In the genomic region with DNA sequence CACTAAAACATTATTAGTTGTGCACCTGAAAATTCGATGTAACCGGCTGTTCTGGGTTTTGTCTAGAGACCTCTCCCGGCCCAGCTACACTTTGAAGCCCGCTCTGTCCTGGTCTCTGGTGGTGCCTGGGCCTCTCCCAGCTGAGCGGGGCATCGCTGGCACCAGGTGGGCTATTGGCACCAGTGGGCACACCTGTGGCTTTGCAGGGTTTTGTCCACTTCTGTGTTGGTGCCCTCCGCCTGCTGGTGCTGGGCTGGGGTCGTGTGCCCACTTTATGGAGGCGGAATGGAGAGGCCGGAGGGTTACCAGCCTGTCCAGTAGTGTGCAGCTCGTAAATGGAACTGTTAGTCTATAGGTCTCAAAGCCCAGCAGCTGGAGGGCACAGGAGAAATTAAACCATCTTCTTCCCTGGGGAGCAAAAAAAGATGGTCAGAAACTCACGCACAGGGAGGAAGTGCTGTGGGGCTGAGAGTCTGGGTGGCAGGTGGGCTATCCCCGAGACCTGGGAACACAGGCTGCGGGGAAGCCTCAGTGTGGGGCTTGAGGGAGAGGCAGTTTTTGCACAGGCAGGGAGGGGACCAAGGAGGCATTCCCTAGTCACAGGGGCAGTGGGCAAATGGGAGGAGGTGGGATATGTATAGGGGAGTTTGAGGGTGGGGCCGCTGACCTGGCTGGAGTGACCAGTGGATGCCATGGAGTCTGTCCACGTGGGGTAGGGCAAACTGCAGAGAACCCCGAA, we compare ENCODE assay signal across 12 cellular contexts. TPM values are rescaled to one million over a fixed set of nuclear protein-coding genes. Genes with fewer than 3 reads are reported as not detected.
DNase-seq lines count a peak whose midpoint lies in the region; ATAC-seq and TF ChIP-seq lines count a peak whose summit lies in the region.
"Had no signal": no experiment of that assay in that cellular context is flagged by ENCODE, and none has a peak within 500 bp of the region (broad histone marks: within the 10 kb centered on the region; RNA-seq: fewer than 3 reads in every experiment).

No MANE protein-coding gene starts in this region.

- in situ Hi-C loops in ACHN (cut with HindIII; ENCODE audit: low pct_ligation_motif_present, low pct_unique_long_range_greater_than_20kb, low sequenced_read_pairs): no loop called here

- no peak for ATAC-seq in heart right ventricle
- no peak for ATAC-seq in left cardiac atrium
- no peak for ATAC-seq in upper lobe of left lung (ENCODE audit: low FRiP score in 2 of 2)
- ATAC-seq: activated CD4-positive, CD25-positive, alpha-beta regulatory T cell treated with anti-CD3 and anti-CD28 coated beads, Interleukin-2, amount 50 U/mL, for 24 hours had no signal

- H3K36me3 Mint-ChIP-seq in endothelial cell (ENCODE audit: low read depth, unreplicated experiment) (peaks cover 8% of the 10 kb centered on the region), nephron (ENCODE audit: low read depth) (peaks cover 15% of the 10 kb centered on the region)

- H3K27me3 ChIP-seq in heart right ventricle (no peaks in the 10 kb centered on the region), upper lobe of left lung (no peaks in the 10 kb centered on the region)

- TF ChIP-seq CTCF in heart right ventricle (IDR thresholded peaks at IDR 0.05) (no peak), endothelial cell (IDR thresholded peaks at IDR 0.05; ENCODE audit: unreplicated experiment) (no peak), nephron (IDR thresholded peaks at IDR 0.05; ENCODE audit: unreplicated experiment in 3 of 3) (no peak), upper lobe of left lung (IDR thresholded peaks at IDR 0.05) (no peak)

- DNase-seq in heart right ventricle (no peak), left cardiac atrium (no peak), endothelial cell (ENCODE audit: low spot score) (no peak), upper lobe of left lung (no peak), ACHN (no peak), SHP77 treated with DMSO at 0.1 percent for 48 hours (lab: John Stamatoyannopoulos, UW) (no peak)
- no peak for DNase-seq in stimulated activated CD4-positive, alpha-beta T cell treated with anti-CD3 and anti-CD28 coated beads, Interleukin-15, amount 100 ng/mL, for 24 hours
- DNase-seq: activated gamma-delta T cell, GDM1 had no signal

- intact Hi-C loops in heart right ventricle (cut with DNase I): loop anchor here in 2 of 10 donors (5.0 to 10.0 kb wide), 3 partner anchors 70 to 97 kb away; no protein-coding TSS in a partner anchor
- intact Hi-C loops in left cardiac atrium (cut with DNase I): no loop called here

- H3K36me3 ChIP-seq in heart right ventricle (no peaks in the 10 kb centered on the region), upper lobe of left lung (no peaks in the 10 kb centered on the region)

- no peak for TF ChIP-seq POLR2A in upper lobe of left lung (IDR thresholded peaks at IDR 0.05)

- H3K4me1 Mint-ChIP-seq in endothelial cell (ENCODE audit: unreplicated experiment): peaks cover 84% of the 10 kb centered on the region
- H3K4me1 Mint-ChIP-seq in nephron: peaks cover 52% of the 10 kb centered on the region

- H3K27me3 Mint-ChIP-seq in endothelial cell (ENCODE audit: unreplicated experiment) (peaks cover 11% of the 10 kb centered on the region), nephron (ENCODE audit: low read depth) (peaks cover 4% of the 10 kb centered on the region)

- H3K27ac ChIP-seq in heart right ventricle: peak overlapping the region in 9 of 10 donors; percentile 61 to 87 (median 81)
- peak overlapping the region; percentile 67 to 88 (median 81) for H3K27ac ChIP-seq in upper lobe of left lung
- H3K27ac ChIP-seq: HL-60 had no signal

- H3K9me3 ChIP-seq in heart right ventricle (peaks cover 0 to 5% (median 0%) of the 10 kb centered on the region in 11 donors), upper lobe of left lung (no peaks in the 10 kb centered on the region)

- H3K4me3 Mint-ChIP-seq in endothelial cell (ENCODE audit: unreplicated experiment) (peak overlapping the region; percentile 62), nephron (peak overlapping the region in 1 of 3 experiments; percentile 37)

- H3K27ac Mint-ChIP-seq in endothelial cell (ENCODE audit: unreplicated experiment): peak overlapping the region; percentile 99
- peak overlapping the region; percentile 70 to 95 (median 91) for H3K27ac Mint-ChIP-seq in nephron

- H3K4me1 ChIP-seq in heart right ventricle: peaks cover 14 to 96% (median 56%) of the 10 kb centered on the region in 9 donors
- peaks cover 60 to 74% (median 69%) of the 10 kb centered on the region in 4 donors for H3K4me1 ChIP-seq in upper lobe of left lung

- TF ChIP-seq EP300 in upper lobe of left lung (IDR thresholded peaks at IDR 0.05): no peak

- H3K4me3 ChIP-seq in heart right ventricle (peak overlapping the region in 8 of 10 donors; percentile 12 to 44 (median 30)), upper lobe of left lung (peak overlapping the region in 3 of 4 donors; percentile 13 to 41 (median 25))

- WGBS in heart right ventricle, 2 donors: 84 to 85% methylated on average over 17 of the region's 17 CpGs
- 67 to 78% methylated on average over 15 to 17 of the region's 17 CpGs for WGBS in upper lobe of left lung, 2 donors

- no peaks in the 10 kb centered on the region for H3K9me3 Mint-ChIP-seq in endothelial cell (ENCODE audit: unreplicated experiment)
- no peaks in the 10 kb centered on the region for H3K9me3 Mint-ChIP-seq in nephron

RNA-seq across cellular contexts. Expression of gene SH3BP4, which starts 30.4 kb away (rescaled TPM):
- 10 to 100 TPM in 6 of 10 donors, 1 to 10 TPM in 4; 6.3 to 14.2 (median 10.8) TPM for total RNA-seq in heart right ventricle
- polyA plus RNA-seq in heart right ventricle: 10 to 100 TPM in 1 of 2 donors, 1 to 10 TPM in 1; 8.7 to 15.3 TPM
- 10 to 100 TPM; 15.1 to 27.0 TPM for total RNA-seq in left cardiac atrium
- total RNA-seq in endothelial cell (ENCODE audit: unreplicated experiment): 58.6 TPM
- 10 to 100 TPM; 27.3 to 57.3 (median 33.4) TPM for total RNA-seq in upper lobe of left lung
